ENCODE assay signal across 1 cellular context in genomic region chr3:50358927-50359759, GRCh38.
TF ChIP-seq lines count a peak whose summit lies in the region.

Gene TMEM115, minus strand, starts transcription at chr3:50359521. Its CDS starts 458 bp downstream, at chr3:50359063.

TF ChIP-seq in HCT116, 20 proteins besides CTCF, POLR2A, EP300 and RAD21 (continued from another document):
- TF ChIP-seq, protein P1, sequence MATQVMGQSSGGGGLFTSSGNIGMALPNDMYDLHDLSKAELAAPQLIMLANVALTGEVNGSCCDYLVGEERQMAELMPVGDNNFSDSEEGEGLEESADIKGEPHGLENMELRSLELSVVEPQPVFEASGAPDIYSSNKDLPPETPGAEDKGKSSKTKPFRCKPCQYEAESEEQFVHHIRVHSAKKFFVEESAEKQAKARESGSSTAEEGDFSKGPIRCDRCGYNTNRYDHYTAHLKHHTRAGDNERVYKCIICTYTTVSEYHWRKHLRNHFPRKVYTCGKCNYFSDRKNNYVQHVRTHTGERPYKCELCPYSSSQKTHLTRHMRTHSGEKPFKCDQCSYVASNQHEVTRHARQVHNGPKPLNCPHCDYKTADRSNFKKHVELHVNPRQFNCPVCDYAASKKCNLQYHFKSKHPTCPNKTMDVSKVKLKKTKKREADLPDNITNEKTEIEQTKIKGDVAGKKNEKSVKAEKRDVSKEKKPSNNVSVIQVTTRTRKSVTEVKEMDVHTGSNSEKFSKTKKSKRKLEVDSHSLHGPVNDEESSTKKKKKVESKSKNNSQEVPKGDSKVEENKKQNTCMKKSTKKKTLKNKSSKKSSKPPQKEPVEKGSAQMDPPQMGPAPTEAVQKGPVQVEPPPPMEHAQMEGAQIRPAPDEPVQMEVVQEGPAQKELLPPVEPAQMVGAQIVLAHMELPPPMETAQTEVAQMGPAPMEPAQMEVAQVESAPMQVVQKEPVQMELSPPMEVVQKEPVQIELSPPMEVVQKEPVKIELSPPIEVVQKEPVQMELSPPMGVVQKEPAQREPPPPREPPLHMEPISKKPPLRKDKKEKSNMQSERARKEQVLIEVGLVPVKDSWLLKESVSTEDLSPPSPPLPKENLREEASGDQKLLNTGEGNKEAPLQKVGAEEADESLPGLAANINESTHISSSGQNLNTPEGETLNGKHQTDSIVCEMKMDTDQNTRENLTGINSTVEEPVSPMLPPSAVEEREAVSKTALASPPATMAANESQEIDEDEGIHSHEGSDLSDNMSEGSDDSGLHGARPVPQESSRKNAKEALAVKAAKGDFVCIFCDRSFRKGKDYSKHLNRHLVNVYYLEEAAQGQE (IDR thresholded peaks at IDR 0.05; ENCODE audit: low read depth): no peak
- TF ChIP-seq EZH2 (IDR thresholded peaks at IDR 0.05) (no peak), FOSL1 (IDR thresholded peaks at IDR 0.05; ENCODE audit: low read depth) (no peak), ELF1 (IDR thresholded peaks at IDR 0.05; ENCODE audit: borderline replicate concordance, low read depth) (no peak), ATF3 (IDR thresholded peaks at IDR 0.05) (no peak), POLR2AphosphoS5 (IDR thresholded peaks at IDR 0.05; ENCODE audit: low read depth, low read length) (peak; percentile 77), ZFX (IDR thresholded peaks at IDR 0.05) (peak; percentile 100), EGR1 (IDR thresholded peaks at IDR 0.05; ENCODE audit: low read depth) (no peak), YY1 (IDR thresholded peaks at IDR 0.05; ENCODE audit: extremely low read depth, insufficient replicate concordance, low read depth, low read length) (peak; percentile 78), TCF7L2 (IDR thresholded peaks at IDR 0.05; ENCODE audit: borderline replicate concordance, extremely low read depth, insufficient read depth, insufficient read length) (peak; percentile 34), SRF (IDR thresholded peaks at IDR 0.05; ENCODE audit: low read depth) (no peak), SIN3A (IDR thresholded peaks at IDR 0.05; ENCODE audit: low read depth) (no peak), CEBPB (IDR thresholded peaks at IDR 0.05; ENCODE audit: low read depth) (no peak), EZH2phosphoT487 (IDR thresholded peaks at IDR 0.05; ENCODE audit: borderline replicate concordance) (no peak), CBX3 (IDR thresholded peaks at IDR 0.05; ENCODE audit: low read depth) (no peak), ZNF274 (IDR thresholded peaks at IDR 0.05; ENCODE audit: low read depth, low read length) (no peak), ZBTB33 (IDR thresholded peaks at IDR 0.05; ENCODE audit: extremely low read depth, insufficient replicate concordance, low read length) (peak; percentile 42), SP1 (IDR thresholded peaks at IDR 0.05; ENCODE audit: low read depth) (no peak)
TF ChIP-seq in HCT116: peak in this region for 5.
